ENCODE assay signal across 20 cellular contexts in the genomic region with DNA sequence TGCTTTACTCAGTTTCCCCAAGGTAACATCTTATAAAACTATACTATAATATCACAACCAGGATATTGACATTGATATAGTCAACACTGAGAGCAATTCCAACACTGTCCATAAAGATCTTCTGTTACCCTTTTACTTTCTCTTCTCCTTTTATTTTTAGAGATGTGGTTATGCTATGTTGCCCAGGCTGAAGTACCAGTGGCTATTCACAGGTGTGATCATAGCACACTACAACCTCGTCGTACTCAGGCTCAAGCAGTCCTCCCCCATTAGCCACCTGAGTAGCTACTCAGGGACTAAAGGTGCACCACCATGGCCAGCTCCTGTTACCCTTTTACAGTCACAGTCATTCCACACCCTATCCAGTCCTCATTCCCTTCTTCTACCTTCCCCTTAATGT.
DNase-seq lines count a peak whose midpoint lies in the region; ATAC-seq and TF ChIP-seq lines count a peak whose summit lies in the region.
"Had no signal": no experiment of that assay in that cellular context is flagged by ENCODE, and none has a peak within 500 bp of the region (broad histone marks: within the 10 kb centered on the region; RNA-seq: fewer than 3 reads in every experiment).

No MANE protein-coding gene starts in this region.

- POLR2A ChIA-PET in HCT116 (lab: Charles Lee): no interaction called here
- POLR2A ChIA-PET in CD4-positive, alpha-beta T cell (lab: Charles Lee): no interaction called here

- no peak overlapping the region for H3K27ac Mint-ChIP-seq in activated CD8-positive, alpha-beta memory T cell treated with anti-CD3 and anti-CD28 coated beads, Interleukin-2, amount 10 ng/mL, durations not matched to agents 7 days and 5 days
- no peak overlapping the region for H3K27ac Mint-ChIP-seq in CD4-positive, alpha-beta T cell
- H3K27ac Mint-ChIP-seq: T-helper 1 cell treated with Interleukin-12 subunit alpha and Interleukin-12 subunit beta and Interleukin-4 antibody, amounts not matched to agents 30 μg/mL and 1 μg/mL, for 36 hours had no signal

- H3K4me1 Mint-ChIP-seq in activated CD8-positive, alpha-beta memory T cell treated with anti-CD3 and anti-CD28 coated beads, Interleukin-2, amount 10 ng/mL, durations not matched to agents 7 days and 5 days: no peaks in the 10 kb centered on the region
- H3K4me1 Mint-ChIP-seq in CD4-positive, alpha-beta T cell (ENCODE audit: low read depth): no peaks in the 10 kb centered on the region

- H3K4me2 ChIP-seq in HCT116 (ENCODE audit: low read length): no peak overlapping the region

- H3K9me3 Mint-ChIP-seq in activated CD8-positive, alpha-beta memory T cell treated with anti-CD3 and anti-CD28 coated beads, Interleukin-2, amount 10 ng/mL, durations not matched to agents 7 days and 5 days (ENCODE audit: low read depth): no peaks in the 10 kb centered on the region
- no peaks in the 10 kb centered on the region for H3K9me3 Mint-ChIP-seq in CD4-positive, alpha-beta T cell
- H3K9me3 Mint-ChIP-seq: T-helper 1 cell treated with Interleukin-12 subunit alpha and Interleukin-12 subunit beta and Interleukin-4 antibody, amounts not matched to agents 30 μg/mL and 1 μg/mL, for 36 hours had no signal

- H3K4me3 Mint-ChIP-seq in activated CD8-positive, alpha-beta memory T cell treated with anti-CD3 and anti-CD28 coated beads, Interleukin-2, amount 10 ng/mL, durations not matched to agents 7 days and 5 days: no peak overlapping the region
- no peak overlapping the region for H3K4me3 Mint-ChIP-seq in CD4-positive, alpha-beta T cell
- H3K4me3 Mint-ChIP-seq: T-helper 1 cell treated with Interleukin-12 subunit alpha and Interleukin-12 subunit beta and Interleukin-4 antibody, amounts not matched to agents 30 μg/mL and 1 μg/mL, for 36 hours had no signal

- no peaks in the 10 kb centered on the region for H3K9me2 ChIP-seq in HCT116 (ENCODE audit: insufficient read depth)

- H3K4me1 ChIP-seq in HCT116 (ENCODE audit: control insufficient read depth in 1 of 2, insufficient read depth in 2 of 2, low read length in 2 of 2): no peaks in the 10 kb centered on the region

- H3K9ac ChIP-seq in HCT116 (ENCODE audit: low read length): no peak overlapping the region

- intact Hi-C loops in HCT116 (cut with micrococcal nuclease): no loop called here
- intact Hi-C loops in CD4-positive, alpha-beta T cell (cut with DNase I, micrococcal nuclease): no loop called here

- no peak for TF ChIP-seq POLR2A in HCT116 (IDR thresholded peaks at IDR 0.05; ENCODE audit: borderline replicate concordance, extremely low read depth, insufficient read depth, insufficient read length)

- RAD21 ChIA-PET in HCT116 (lab: Charles Lee; ENCODE audit: low non-redundant PET in 1 of 2, low total read pairs in 2 of 2, uncharacterized antibody in 2 of 2, unreplicated experiment in 2 of 2): no interaction called here

- no TSS peak for BruUV-seq in HCT116 (replicated peaks; lab: Mats Ljungman, UMichigan)

- H3K36me3 ChIP-seq in HCT116 (ENCODE audit: control insufficient read depth in 1 of 2, insufficient read depth in 2 of 2, low read length in 2 of 2): no peaks in the 10 kb centered on the region

- no peaks in the 10 kb centered on the region for H3K27me3 Mint-ChIP-seq in activated CD8-positive, alpha-beta memory T cell treated with anti-CD3 and anti-CD28 coated beads, Interleukin-2, amount 10 ng/mL, durations not matched to agents 7 days and 5 days
- H3K27me3 Mint-ChIP-seq in CD4-positive, alpha-beta T cell: no peaks in the 10 kb centered on the region

- peaks cover 8% of the 10 kb centered on the region for H3K36me3 Mint-ChIP-seq in activated CD8-positive, alpha-beta memory T cell treated with anti-CD3 and anti-CD28 coated beads, Interleukin-2, amount 10 ng/mL, durations not matched to agents 7 days and 5 days
- H3K36me3 Mint-ChIP-seq in CD4-positive, alpha-beta T cell (ENCODE audit: low read depth): peaks cover 74% of the 10 kb centered on the region

- no peaks in the 10 kb centered on the region for H4K20me1 ChIP-seq in HCT116 (ENCODE audit: insufficient read depth)

- no peak overlapping the region for H2AFZ ChIP-seq in HCT116 (ENCODE audit: low read depth, low read length, poor library complexity, severe bottlenecking)

- no peaks in the 10 kb centered on the region for H3K27me3 ChIP-seq in HCT116 (ENCODE audit: insufficient read depth, low read length)
- no peaks in the 10 kb centered on the region for H3K27me3 ChIP-seq in CD4-positive, alpha-beta T cell (ENCODE audit: control insufficient read depth, insufficient read depth, low read length)

- no peak for TF ChIP-seq CTCF in HCT116 (IDR thresholded peaks at IDR 0.05 in 2 of 3, conservative IDR thresholded peaks at IDR 0.05 in 1 of 3; ENCODE audit: borderline replicate concordance in 1 of 3, insufficient read depth in 1 of 3, low read depth in 2 of 3, low read length in 2 of 3)
- TF ChIP-seq CTCF in CD4-positive, alpha-beta T cell (IDR thresholded peaks at IDR 0.05): no peak

- CTCF ChIA-PET in activated CD8-positive, alpha-beta memory T cell treated with anti-CD3 and anti-CD28 coated beads, Interleukin-2, amount 10 ng/mL, durations not matched to agents 7 days and 5 days (lab: Charles Lee): no interaction called here
- CTCF ChIA-PET in HCT116 (lab: Charles Lee): no interaction called here
- CTCF ChIA-PET in CD4-positive, alpha-beta T cell (lab: Charles Lee): no interaction called here

- no peak for DNase-seq in activated CD8-positive, alpha-beta memory T cell treated with anti-CD3 and anti-CD28 coated beads, Interleukin-2, amount 10 ng/mL, durations not matched to agents 7 days and 5 days
- no peak for DNase-seq in activated CD8-positive, alpha-beta memory T cell treated with anti-CD3 and anti-CD28 coated beads for 24 hours
- DNase-seq in HCT116 (ENCODE audit: low read depth, low spot score) (no peak), NCI-H82 treated with DMSO at 0.1 percent for 48 hours (lab: John Stamatoyannopoulos, UW; ENCODE audit: unreplicated experiment) (no peak), NCI-H2029 treated with DMSO at 0.1 percent for 48 hours (lab: John Stamatoyannopoulos, UW) (no peak)
- DNase-seq in stimulated activated CD4-positive, alpha-beta T cell treated with anti-CD3 and anti-CD28 coated beads, Interleukin-15, amount 100 ng/mL, for 24 hours: no peak
- DNase-seq in CD4-positive, alpha-beta T cell: no peak
- DNase-seq: activated CD4-positive, alpha-beta T cell treated with anti-CD3 and anti-CD28 coated beads for 4 hours; activated T-cell treated with anti-CD3 and anti-CD28 coated beads, Interleukin-2, amount 50 U/mL, for 48 hours; amygdala; GDM1; head of caudate nucleus; midbrain; NCI-H1694 treated with DMSO at 0.1 percent for 48 hours; NCI-H526 had no signal

- no peak for TF ChIP-seq RAD21 in HCT116 (IDR thresholded peaks at IDR 0.05; ENCODE audit: low read depth)

- H3K4me3 ChIP-seq in HCT116 (replicated peaks in 1 of 2; ENCODE audit: low read depth in 1 of 2, low read length in 2 of 2): no peak overlapping the region
- H3K4me3 ChIP-seq: skin epidermis had no signal

- ATAC-seq in activated CD8-positive, alpha-beta memory T cell treated with anti-CD3 and anti-CD28 coated beads, Interleukin-2, amount 10 ng/mL, durations not matched to agents 7 days and 5 days: peak; percentile 12
- ATAC-seq in HCT116 (no peak), HG03442 (IDR thresholded peaks at IDR 0.05; ENCODE audit: unreplicated experiment) (peak; percentile 77)
- ATAC-seq in CD4-positive, alpha-beta T cell (ENCODE audit: poor library complexity): no peak

- H3K79me2 ChIP-seq in HCT116 (ENCODE audit: insufficient read depth, low read length): no peaks in the 10 kb centered on the region

- H3K27ac ChIP-seq in HCT116 (ENCODE audit: low read depth, low read length): no peak overlapping the region
- no peak overlapping the region for H3K27ac ChIP-seq in CD4-positive, alpha-beta T cell (ENCODE audit: low read depth, low read length)
- H3K27ac ChIP-seq: epithelial cell of prostate, RWPE1, skin epidermis had no signal

- no peaks in the 10 kb centered on the region for H3K9me3 ChIP-seq in HCT116 (ENCODE audit: control insufficient read depth in 1 of 2, insufficient read depth in 1 of 2, low read depth in 1 of 2, low read length in 2 of 2)
- H3K9me3 ChIP-seq in CD4-positive, alpha-beta T cell (ENCODE audit: control insufficient read depth, low read length): no peaks in the 10 kb centered on the region

TF ChIP-seq in HCT116, 20 proteins besides CTCF, POLR2A, EP300 and RAD21:
- TF ChIP-seq ZNF274 (IDR thresholded peaks at IDR 0.05; ENCODE audit: low read depth, low read length) (no peak), REST (IDR thresholded peaks at IDR 0.05; ENCODE audit: low read depth) (0 out of 2 replicates have a peak, but pooled peaks have one; percentile 2), SIN3A (IDR thresholded peaks at IDR 0.05; ENCODE audit: low read depth) (no peak), CEBPB (IDR thresholded peaks at IDR 0.05; ENCODE audit: low read depth) (no peak), TCF7L2 (IDR thresholded peaks at IDR 0.05; ENCODE audit: borderline replicate concordance, extremely low read depth, insufficient read depth, insufficient read length) (no peak), JUND (IDR thresholded peaks at IDR 0.05) (no peak), FOSL1 (IDR thresholded peaks at IDR 0.05; ENCODE audit: low read depth) (no peak)

Comparison
In these comparisons a context has a peak if more than half of its experiments do, and no peak if none do; other contexts are left out.
1. ATAC-seq: peak in activated CD8-positive, alpha-beta memory T cell treated with anti-CD3 and anti-CD28 coated beads, Interleukin-2, amount 10 ng/mL, durations not matched to agents 7 days and 5 days (single experiment) and HG03442 (single experiment); none in HCT116 (single experiment) and CD4-positive, alpha-beta T cell (single experiment).